In the genomic region with DNA sequence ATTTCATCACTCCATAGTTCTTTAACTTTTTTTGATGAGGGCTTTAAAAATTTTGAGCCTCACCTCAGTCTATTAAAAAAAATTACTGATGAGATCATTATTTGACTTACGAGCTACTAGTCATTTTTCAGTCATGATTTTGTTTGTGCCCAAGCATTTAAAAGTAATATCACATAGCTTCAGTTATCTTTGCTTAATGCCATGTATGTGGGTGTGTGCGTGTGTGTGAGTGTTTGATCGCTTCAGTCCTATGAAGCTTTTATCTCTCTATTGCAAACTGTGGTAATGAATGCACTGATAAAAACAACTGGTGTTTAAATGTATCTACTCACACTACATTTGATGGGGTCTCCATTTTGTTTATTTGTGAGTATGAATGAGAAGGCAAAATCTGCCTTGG, we compare ENCODE assay signal across 27 cellular contexts. TPM values are rescaled to one million over a fixed set of nuclear protein-coding genes. Genes with fewer than 3 reads are reported as not detected.
"Had no signal": no experiment of that assay in that cellular context is flagged by ENCODE, and none has a peak within 500 bp of the region (broad histone marks: within the 10 kb centered on the region; RNA-seq: fewer than 3 reads in every experiment).

No MANE protein-coding gene starts in this region.

- H3K4me3 ChIP-seq: breast epithelium, SJSA1 had no signal

- H3K27me3 ChIP-seq: breast epithelium, SJSA1 had no signal

- H3K9me3 ChIP-seq: breast epithelium, SJSA1 had no signal

- H3K36me3 ChIP-seq: breast epithelium, SJSA1 had no signal

- ATAC-seq: activated T-cell treated with anti-CD3 and anti-CD28 coated beads, Interleukin-2, amount 50 U/mL, for 72 hours; SK-N-SH treated with all-trans-retinoic acid at 6 μM for 48 hours; T-helper 17 cell had no signal

- DNase-seq: activated B cell treated with CpG ODN at 0.5 μM for 24 hours; activated CD4-positive, alpha-beta memory T cell treated with anti-CD3 and anti-CD28 coated beads, Interleukin-2, amount 10 ng/mL, durations not matched to agents 7 days and 5 days; activated CD4-positive, alpha-beta T cell treated with anti-CD3 and anti-CD28 coated beads, Interleukin-2, amount 50 U/mL, for 1 hour; activated gamma-delta T cell treated with Interleukin-2 at 50 U/mL for 16 hours; activated naive CD4-positive, alpha-beta T cell treated with anti-CD3 and anti-CD28 coated beads, Interleukin-2, amount 10 ng/mL, durations not matched to agents 7 days and 5 days; activated naive CD8-positive, alpha-beta T cell treated with anti-CD3 and anti-CD28 coated beads for 36 hours; activated T-cell treated with anti-CD3 and anti-CD28 coated beads, Interleukin-2, amount 50 U/mL, for 72 hours; anterior cingulate cortex; central memory CD4-positive, alpha-beta T cell; Kasumi-1; KBM-7; NCI-H1105 treated with DMSO at 0.1 percent for 48 hours; NCI-H1436 treated with DMSO at 0.1 percent for 48 hours; NCI-H187; NCI-H2081; NCI-H510A treated with DMSO at 0.1 percent for 48 hours; NCI-H69; NK-92 treated with Interleukin-12 subunit alpha and Interleukin-12 subunit beta, amount 100 ng/mL, for 24 hours; SHP77; T-helper 17 cell; T-helper 9 cell had no signal

- H3K4me1 ChIP-seq: breast epithelium had no signal

- H3K27ac ChIP-seq: breast epithelium, SJSA1 had no signal

RNA-seq across cellular contexts. Expression of gene SHOX2, which starts 53.5 kb away (rescaled TPM):
- total RNA-seq: activated B cell treated with CpG ODN at 0.5 μM for 24 hours; activated CD4-positive, alpha-beta memory T cell treated with anti-CD3 and anti-CD28 coated beads, Interleukin-2, amount 10 ng/mL, durations not matched to agents 7 days and 5 days; activated CD8-positive, alpha-beta memory T cell treated with anti-CD3 and anti-CD28 coated beads for 36 hours; activated naive CD8-positive, alpha-beta T cell treated with anti-CD3 and anti-CD28 coated beads for 36 hours; activated T-helper 2 cell treated with anti-CD3 and anti-CD28 coated beads, Interferon-gamma antibody, Interleukin-2, Interleukin-4, amounts not matched to agents 10 μg/mL and 5 μg/mL and 100 μg/mL, durations not matched to agents 14 hours and 24 hours and 36 hours; chondrocyte; T-helper 17 cell had no signal
